ENCODE assay signal across 24 cellular contexts in the genomic region with DNA sequence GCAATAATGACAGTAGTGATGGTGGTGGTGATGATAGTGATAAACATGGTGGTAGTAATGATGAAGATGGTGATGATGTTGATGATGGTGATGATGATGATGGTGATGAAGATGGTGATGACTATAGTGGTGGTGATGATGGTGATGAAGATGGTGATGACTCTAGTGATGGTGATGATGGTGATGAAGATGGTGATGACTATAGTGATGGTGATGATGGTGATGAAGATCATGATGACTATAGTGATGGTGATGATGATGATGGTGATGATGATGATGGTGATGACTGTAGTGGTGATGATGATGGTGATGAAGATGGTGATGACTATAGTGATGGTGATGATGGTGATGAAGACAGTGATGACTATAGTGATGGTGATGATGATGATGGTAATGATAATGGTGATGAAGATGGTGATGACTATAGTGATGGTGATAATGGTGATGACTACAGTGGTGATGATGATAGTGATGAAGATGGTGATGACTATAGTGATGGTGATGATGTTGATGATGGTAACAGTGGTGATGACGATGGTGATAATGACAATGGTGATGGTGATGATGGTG. TPM values are rescaled to one million over a fixed set of nuclear protein-coding genes. Genes with fewer than 3 reads are reported as not detected.
A peak's percentile ranks its signal among the peaks of the same experiment; 100 is the strongest.
DNase-seq lines count a peak whose midpoint lies in the region; ATAC-seq, FAIRE-seq and TF ChIP-seq lines count a peak whose summit lies in the region.
"Had no signal": no experiment of that assay in that cellular context is flagged by ENCODE, and none has a peak within 500 bp of the region (broad histone marks: within the 10 kb centered on the region; RNA-seq: fewer than 3 reads in every experiment).

No MANE protein-coding gene starts in this region.

- no peak overlapping the region for H3K27ac ChIP-seq in astrocyte (ENCODE audit: low read depth, low read length)
- H3K27ac ChIP-seq in transverse colon = no peak overlapping the region
- H3K27ac ChIP-seq: 22Rv1, BLaER1, C4-2B had no signal

- in situ Hi-C loops in transverse colon (cut with MboI; ENCODE audit: low pct_ligation_motif_present in 1 of 4, low pct_unique_long_range_greater_than_20kb in 1 of 4, low sequenced_read_pairs in 3 of 4) = no loop called here

- H3K9me3 Mint-ChIP-seq in astrocyte (ENCODE audit: unreplicated experiment) = peaks cover 3% of the 10 kb centered on the region
- H3K9me3 Mint-ChIP-seq: HFFc6 had no signal

- H3K4me1 Mint-ChIP-seq in astrocyte (ENCODE audit: low read depth, unreplicated experiment) = peaks cover 14% of the 10 kb centered on the region
- H3K4me1 Mint-ChIP-seq: GM23338, H9 had no signal

- no peak for TF ChIP-seq POLR2A in transverse colon (IDR thresholded peaks at IDR 0.05)

- H3K4me3 Mint-ChIP-seq in astrocyte (ENCODE audit: unreplicated experiment) = no peak overlapping the region
- H3K4me3 Mint-ChIP-seq: B cell; CD4-positive, CD25-positive, alpha-beta regulatory T cell; CD8-positive, alpha-beta T cell; GM23338; H9; HFFc6 had no signal

- TF ChIP-seq EP300 in transverse colon (IDR thresholded peaks at IDR 0.05; ENCODE audit: low read depth) = no peak

- no peaks in the 10 kb centered on the region for H3K27me3 ChIP-seq in astrocyte (ENCODE audit: insufficient read depth, low read length)
- no peaks in the 10 kb centered on the region for H3K27me3 ChIP-seq in transverse colon
- H3K27me3 ChIP-seq: BLaER1 had no signal

- H2AFZ ChIP-seq in astrocyte (ENCODE audit: low read depth, low read length) = no peak overlapping the region
- H2AFZ ChIP-seq: GM23338 had no signal

- no peaks in the 10 kb centered on the region for H3K36me3 Mint-ChIP-seq in astrocyte (ENCODE audit: low read depth, unreplicated experiment)
- H3K36me3 Mint-ChIP-seq: CD8-positive, alpha-beta T cell had no signal

- whole genome bisulfite sequencing in transverse colon (ENCODE audit: low coverage in 1 of 2), 2 donors = 80 to 98% methylated on average over 1 of the region's 1 CpG

- peaks cover 6% of the 10 kb centered on the region for H3K4me1 ChIP-seq in astrocyte (ENCODE audit: insufficient read depth, low read length)
- H3K4me1 ChIP-seq in transverse colon = no peaks in the 10 kb centered on the region
- H3K4me1 ChIP-seq: BLaER1, Caco-2 had no signal

- no peaks in the 10 kb centered on the region for H4K20me1 ChIP-seq in astrocyte (ENCODE audit: insufficient read depth, low read length)
- H4K20me1 ChIP-seq: BLaER1 had no signal

- H3K27ac Mint-ChIP-seq in astrocyte (ENCODE audit: unreplicated experiment) = no peak overlapping the region
- H3K27ac Mint-ChIP-seq: B cell; CD4-positive, CD25-positive, alpha-beta regulatory T cell; CD8-positive, alpha-beta T cell; GM23338; H9; HFFc6 had no signal

- H3K9me3 ChIP-seq in astrocyte (ENCODE audit: insufficient read depth, low read depth, low read length) = no peaks in the 10 kb centered on the region
- no peaks in the 10 kb centered on the region for H3K9me3 ChIP-seq in transverse colon
- H3K9me3 ChIP-seq: BLaER1 had no signal

- no peak for DNase-seq in activated CD4-positive, CD25-positive, alpha-beta regulatory T cell treated with anti-CD3 and anti-CD28 coated beads, Interleukin-2, amount 50 U/mL, for 72 hours
- DNase-seq in HTR-8/SVneo (ENCODE audit: insufficient read length, low spot score) = no peak
- no peak for DNase-seq in astrocyte (ENCODE audit: low read depth)
- no peak for DNase-seq in urothelium cell line (ENCODE audit: low spot score)
- DNase-seq in T1000 (lab: John Stamatoyannopoulos, UW) = no peak
- DNase-seq in transverse colon = no peak
- DNase-seq: Caco-2; CD4-positive, CD25-positive, alpha-beta regulatory T cell; CD8-positive, alpha-beta T cell; DMS153; DND-41; H9; HFFc6 had no signal

- intact Hi-C loops in transverse colon (cut with DNase I; ENCODE audit: low total_unique reads) = no loop called here

- no peak for TF ChIP-seq CTCF in astrocyte (IDR thresholded peaks at IDR 0.05; ENCODE audit: insufficient read depth, low read depth, low read length)
- no peak for TF ChIP-seq CTCF in transverse colon (IDR thresholded peaks at IDR 0.05)

- no peaks in the 10 kb centered on the region for H3K79me2 ChIP-seq in astrocyte (ENCODE audit: insufficient read depth, low read length)

- no peak overlapping the region for H3K9ac ChIP-seq in astrocyte (ENCODE audit: low read length)
- H3K9ac ChIP-seq: BLaER1 had no signal

- H3K4me2 ChIP-seq in astrocyte (ENCODE audit: low read length) = no peak overlapping the region
- H3K4me2 ChIP-seq: BLaER1, GM23338 had no signal

- peak; percentile 31 to 32 for ATAC-seq in activated CD4-positive, CD25-positive, alpha-beta regulatory T cell treated with anti-CD3 and anti-CD28 coated beads, Interleukin-2, amount 50 U/mL, for 24 hours
- no peak for ATAC-seq in HG03196 (IDR thresholded peaks at IDR 0.05; ENCODE audit: unreplicated experiment)
- ATAC-seq: CD8-positive, alpha-beta T cell; GM23338; HCT116 had no signal

- H3K36me3 ChIP-seq in astrocyte (ENCODE audit: insufficient read depth, low read length) (no peaks in the 10 kb centered on the region), transverse colon (no peaks in the 10 kb centered on the region)
- H3K36me3 ChIP-seq: BLaER1 had no signal

- FAIRE-seq in HTR-8/SVneo (lab: Jason Lieb, UNC) = peak; percentile 99
- FAIRE-seq in astrocyte (lab: Jason Lieb, UNC) = peak; percentile 55
- peak; percentile 98 for FAIRE-seq in urothelium cell line (lab: Jason Lieb, UNC)
- FAIRE-seq: A204.1, G401.6, GM19239 had no signal

- H3K27me3 Mint-ChIP-seq in astrocyte (ENCODE audit: low read depth, unreplicated experiment) = peaks cover 4% of the 10 kb centered on the region
- H3K27me3 Mint-ChIP-seq: CD4-positive, CD25-positive, alpha-beta regulatory T cell had no signal

- H3K4me3 ChIP-seq in astrocyte (ENCODE audit: insufficient read depth, low read depth, low read length) (no peak overlapping the region), transverse colon (no peak overlapping the region)
- H3K4me3 ChIP-seq: BLaER1, GM23338 had no signal

RNA-seq across cellular contexts. Expression of gene DYNLRB2, which starts 35.6 kb away (rescaled TPM):
- total RNA-seq in astrocyte (not detected in 2 replicates), transverse colon (not detected)
- total RNA-seq: B cell; Caco-2; CD4-positive, CD25-positive, alpha-beta regulatory T cell; CD8-positive, alpha-beta T cell; GM23338; H9 had no signal
